Comparison of ENCODE assay signal across 8 cellular contexts in the genomic region with DNA sequence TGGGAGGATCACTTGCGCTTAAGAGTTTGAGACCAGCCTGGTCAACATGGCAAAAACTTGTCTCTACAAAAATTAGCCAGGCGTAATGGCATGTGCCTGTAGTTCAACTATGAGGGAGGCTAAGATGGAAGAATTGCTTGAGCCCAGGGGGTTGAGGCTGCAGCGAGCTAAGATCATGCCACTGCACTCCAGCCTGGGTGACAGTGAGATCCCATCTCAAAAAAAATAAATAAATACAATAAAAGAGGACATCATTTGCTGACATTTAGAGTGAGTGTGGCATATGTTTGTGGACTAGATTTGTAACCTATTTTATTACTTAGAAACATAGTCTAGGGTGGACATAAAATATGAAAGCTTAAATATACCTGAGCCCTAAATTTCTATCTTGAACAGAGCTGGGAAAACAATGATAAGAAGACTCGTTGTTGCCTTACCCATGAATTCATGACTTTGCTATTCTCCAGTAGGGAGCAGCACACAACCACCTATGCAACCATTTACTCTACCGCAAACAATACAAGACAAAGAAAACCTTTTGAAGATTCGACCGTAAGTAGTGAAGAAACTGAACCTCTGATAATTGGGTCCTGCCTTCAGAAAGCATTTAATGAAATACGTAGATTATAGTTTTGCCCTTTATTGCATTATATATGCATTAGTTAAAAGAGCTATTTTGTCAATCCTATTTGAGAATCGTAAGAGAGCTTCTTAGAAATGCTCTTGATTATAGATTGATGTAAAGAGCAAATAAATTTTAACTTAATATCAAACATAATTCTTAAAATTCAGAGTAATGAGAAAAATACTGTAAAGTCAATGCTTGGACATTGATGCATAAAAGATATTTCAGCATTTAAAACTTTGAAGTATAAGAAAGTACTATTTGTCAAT.
DNase-seq lines count a peak whose midpoint lies in the region; ATAC-seq and TF ChIP-seq lines count a peak whose summit lies in the region.

No MANE protein-coding gene starts in this region.

- CTCF ChIA-PET in Caco-2 (lab: Charles Lee) = no interaction called here

- DNase-seq in Caco-2 (peak; percentile 39 to 50), NCI-H69 (lab: John Stamatoyannopoulos, UW) (peak; percentile 76), cardiac fibroblast (ENCODE audit: low read depth in 2 of 2) (peak; percentile 85 to 87), left lobe of liver (ENCODE audit: low spot score) (no peak), amniotic stem cell (lab: John Stamatoyannopoulos, UW) (no peak)
- DNase-seq in activated T-cell treated with anti-CD3 and anti-CD28 coated beads, Interleukin-2, amount 50 U/mL, for 48 hours = no peak

- BruUV-seq in Caco-2 (replicated peaks; lab: Mats Ljungman, UMichigan) = no TSS peak

- no peaks in the 10 kb centered on the region for H3K9me3 ChIP-seq in Caco-2

- H3K27me3 ChIP-seq in Caco-2 (replicated peaks; ENCODE audit: control insufficient read depth, insufficient read depth, low read length) = no peaks in the 10 kb centered on the region

- H3K9me3 Mint-ChIP-seq in Caco-2 (ENCODE audit: unreplicated experiment) = no peaks in the 10 kb centered on the region

- ATAC-seq in HG02884 (IDR thresholded peaks at IDR 0.05; ENCODE audit: unreplicated experiment) (peak; percentile 67), left lobe of liver (peak; percentile 98), GM18511 (IDR thresholded peaks at IDR 0.05; ENCODE audit: unreplicated experiment) (no peak)

- no peaks in the 10 kb centered on the region for H3K36me3 Mint-ChIP-seq in Caco-2 (ENCODE audit: insufficient read depth, unreplicated experiment)

- no peak overlapping the region for H3K27ac Mint-ChIP-seq in Caco-2 (ENCODE audit: unreplicated experiment)

- TF ChIP-seq CTCF in Caco-2 (IDR thresholded peaks at IDR 0.05; ENCODE audit: insufficient read depth in 1 of 2, low read depth in 1 of 2, low read length in 1 of 2, severe bottlenecking in 1 of 2, unreplicated experiment in 1 of 2) = peak; percentile 64 to 78
- TF ChIP-seq CTCF in cardiac fibroblast (IDR thresholded peaks at IDR 0.05; ENCODE audit: low read depth, low read length) = peak; percentile 70

- H3K4me1 Mint-ChIP-seq in Caco-2 (ENCODE audit: low read depth, unreplicated experiment) = no peaks in the 10 kb centered on the region

- H3K36me3 ChIP-seq in Caco-2 (ENCODE audit: control insufficient read depth, insufficient read depth, low read length) = no peaks in the 10 kb centered on the region

- H3K4me3 ChIP-seq in Caco-2 (ENCODE audit: low read depth, low read length) (no peak overlapping the region), cardiac fibroblast (replicated peaks in 1 of 2; ENCODE audit: low read depth in 2 of 2, low read length in 2 of 2) (no peak overlapping the region)

- no peaks in the 10 kb centered on the region for H3K4me1 ChIP-seq in Caco-2

- intact Hi-C loops in Caco-2 (cut with micrococcal nuclease; ENCODE audit: unreplicated experiment) = loop anchor here (1.0 kb wide), 4 partner anchors 25 to 1042 kb away; no protein-coding TSS in a partner anchor

- POLR2A ChIA-PET in Caco-2 (lab: Charles Lee) = no interaction called here

- H3K4me3 Mint-ChIP-seq in Caco-2 (ENCODE audit: unreplicated experiment) = no peak overlapping the region

- peaks cover 7% of the 10 kb centered on the region for H3K27me3 Mint-ChIP-seq in Caco-2 (ENCODE audit: insufficient read depth, unreplicated experiment)

Comparison
In these comparisons a context has a peak if more than half of its experiments do, and no peak if none do; other contexts are left out.
1. DNase-seq: peak in Caco-2 (2 of 2), NCI-H69 (single experiment) and cardiac fibroblast (2 of 2); none in left lobe of liver (single experiment), activated T-cell treated with anti-CD3 and anti-CD28 coated beads, Interleukin-2, amount 50 U/mL, for 48 hours (0 of 2) and amniotic stem cell (single experiment).